8 cellular contexts compared by ENCODE assay signal in genomic region chr16:15093940-15094827, GRCh38. TPM values are rescaled to one million over a fixed set of nuclear protein-coding genes. Genes with fewer than 3 reads are reported as not detected.
DNase-seq lines count a peak whose midpoint lies in the region; ATAC-seq lines count a peak whose summit lies in the region.
"Not testable (repeated sequence)": the region's sequence is repeated elsewhere in the genome, so short reads cannot be mapped to it uniquely, and the experiment has no call there.

Gene RRN3, minus strand, starts transcription at chr16:15094272. Its CDS starts 39 bp downstream, at chr16:15094233.

- H3K27ac Mint-ChIP-seq in IgD-negative memory B cell = peak within 1 kb of the TSS; percentile 86 to 98 (median 92)

- H3K27ac ChIP-seq in epithelial cell of prostate = peak within 1 kb of the TSS; percentile 40

- not testable (repeated sequence) for H3K9me3 Mint-ChIP-seq in IgD-negative memory B cell

- peak within 1 kb of the TSS; percentile 97 to 100 (median 100) for H3K4me3 Mint-ChIP-seq in IgD-negative memory B cell

- peak; percentile 98 for ATAC-seq in GM21576 (IDR thresholded peaks at IDR 0.05; ENCODE audit: unreplicated experiment)

- H3K4me1 Mint-ChIP-seq in IgD-negative memory B cell = peaks cover 11 to 21% (median 16%) of the 10 kb centered on the region in 3 donors

- DNase-seq in DMS114 treated with DMSO at 0.1 percent for 48 hours (lab: John Stamatoyannopoulos, UW; ENCODE audit: unreplicated experiment) (peak; percentile 76), OCI-M2 (lab: John Stamatoyannopoulos, UW; ENCODE audit: unreplicated experiment) (peak; percentile 15), activated T-cell treated with anti-CD3 and anti-CD28 coated beads for 4 hours (peak; percentile 73), epithelial cell of prostate (ENCODE audit: low read depth, low spot score) (peak; percentile 52), mucosa of gallbladder (ENCODE audit: low spot score) (peak; percentile 93)
- peak; percentile 84 for DNase-seq in stimulated activated CD8-positive, alpha-beta memory T cell treated with anti-CD3 and anti-CD28 coated beads, Interleukin-4, amount 100 ng/mL, for 24 hours (ENCODE audit: low read depth)

- not testable (repeated sequence) for H3K36me3 Mint-ChIP-seq in IgD-negative memory B cell

- not testable (repeated sequence) for H3K27me3 Mint-ChIP-seq in IgD-negative memory B cell

RNA-seq across cellular contexts. Expression of gene RRN3, which starts in this region (rescaled TPM):
- polyA plus RNA-seq in IgD-negative memory B cell = 26.1 TPM
- total RNA-seq in mucosa of gallbladder = 25.5 TPM

Comparison
In these comparisons a context has a peak if more than half of its experiments do, and no peak if none do; other contexts are left out.
1. Peak in every context shown above with its lines: DNase-seq, ATAC-seq and H3K27ac ChIP-seq.
2. DNase-seq: peak in every context shown above with its lines; median percentile 93 in mucosa of gallbladder; 84 in stimulated activated CD8-positive, alpha-beta memory T cell treated with anti-CD3 and anti-CD28 coated beads, Interleukin-4, amount 100 ng/mL, for 24 hours; 76 in DMS114 treated with DMSO at 0.1 percent for 48 hours; 73 in activated T-cell treated with anti-CD3 and anti-CD28 coated beads for 4 hours; 52 in epithelial cell of prostate; 15 in OCI-M2.